Comparison of ENCODE assay signal across 14 cellular contexts in genomic region chr22:43446881-43447280, GRCh38. TPM values are rescaled to one million over a fixed set of nuclear protein-coding genes. Genes with fewer than 3 reads are reported as not detected.
DNase-seq lines count a peak whose midpoint lies in the region; ATAC-seq and TF ChIP-seq lines count a peak whose summit lies in the region.
"Had no signal": no experiment of that assay in that cellular context is flagged by ENCODE, and none has a peak within 500 bp of the region (broad histone marks: within the 10 kb centered on the region; RNA-seq: fewer than 3 reads in every experiment).

No MANE protein-coding gene starts in this region.

- H3K4me1 Mint-ChIP-seq in brain = peaks cover 31% of the 10 kb centered on the region

- no peaks in the 10 kb centered on the region for H3K9me3 Mint-ChIP-seq in brain

- DNase-seq in cardiac septum (ENCODE audit: low spot score) (peak; percentile 41), left ventricle myocardium inferior (no peak), NCI-H2107 treated with DMSO at 0.1 percent for 48 hours (lab: John Stamatoyannopoulos, UW; ENCODE audit: unreplicated experiment) (peak; percentile 77), SIG-M5 treated with dmso at 0.1 percent for 504 hours (lab: John Stamatoyannopoulos, UW; ENCODE audit: unreplicated experiment) (no peak), SIG-M5 (lab: John Stamatoyannopoulos, UW) (no peak)
- DNase-seq: activated effector memory CD4-positive, alpha-beta T cell treated with Interleukin-2 at 50 U/mL for 16 hours had no signal

- no peaks in the 10 kb centered on the region for H3K36me3 ChIP-seq in left ventricle myocardium inferior
- H3K36me3 ChIP-seq: thoracic aorta had no signal

- no peaks in the 10 kb centered on the region for H3K36me3 Mint-ChIP-seq in brain

- H3K27me3 ChIP-seq in left ventricle myocardium inferior (ENCODE audit: low read depth) = peaks cover 32% of the 10 kb centered on the region

- no peak overlapping the region for H3K27ac ChIP-seq in left ventricle myocardium inferior (replicated peaks)
- H3K27ac ChIP-seq: thoracic aorta had no signal

- no peak overlapping the region for H3K4me3 ChIP-seq in left ventricle myocardium inferior
- H3K4me3 ChIP-seq: thoracic aorta had no signal

- H3K4me1 ChIP-seq in left ventricle myocardium inferior = no peaks in the 10 kb centered on the region

- H3K9me3 ChIP-seq in left ventricle myocardium inferior (replicated peaks) = no peaks in the 10 kb centered on the region
- H3K9me3 ChIP-seq: thoracic aorta had no signal

- no peak for ATAC-seq in HG03460 (IDR thresholded peaks at IDR 0.05; ENCODE audit: unreplicated experiment)
- ATAC-seq in GM18498 (IDR thresholded peaks at IDR 0.05; ENCODE audit: unreplicated experiment) = no peak
- ATAC-seq: SK-N-SH treated with all-trans-retinoic acid at 6 μM for 48 hours had no signal

- TF ChIP-seq CTCF in left ventricle myocardium inferior (IDR thresholded peaks at IDR 0.05; ENCODE audit: borderline replicate concordance) (no peak), brain (conservative IDR thresholded peaks at IDR 0.05) (no peak)

- intact Hi-C loops in cardiac septum (cut with DNase I) = no loop called here
- intact Hi-C loops in left ventricle myocardium inferior (cut with micrococcal nuclease) = no loop called here

- H3K27ac Mint-ChIP-seq in brain = peak overlapping the region in 3 of 5 experiments; percentile 24 to 93 (median 45)

- peaks cover 4% of the 10 kb centered on the region for H3K27me3 Mint-ChIP-seq in brain

- peak overlapping the region in 1 of 5 experiments; percentile 51 for H3K4me3 Mint-ChIP-seq in brain

RNA-seq across cellular contexts. Expression of gene MPPED1, which starts 35.1 kb away (rescaled TPM):
- total RNA-seq in cardiac septum (not detected), left ventricle myocardium inferior (not detected)
- 12.8 TPM for polyA plus RNA-seq in brain (ENCODE audit: insufficient read depth, low read depth, low replicate concordance)
- total RNA-seq: mucosa of gallbladder, NCI-H460, renal cortical epithelial cell, thoracic aorta had no signal

Comparison
In these comparisons a context has a peak if more than half of its experiments do, and no peak if none do; other contexts are left out.
1. DNase-seq: peak in cardiac septum (single experiment) and NCI-H2107 treated with DMSO at 0.1 percent for 48 hours (single experiment); none in left ventricle myocardium inferior (single experiment), SIG-M5 treated with dmso at 0.1 percent for 504 hours (single experiment) and SIG-M5 (single experiment).